In genomic region chr4:3831529-3832150, GRCh38 we compare ENCODE assay signal across 26 cellular contexts.
"Had no signal": no experiment of that assay in that cellular context is flagged by ENCODE, and none has a peak within 500 bp of the region (broad histone marks: within the 10 kb centered on the region; RNA-seq: fewer than 3 reads in every experiment).

No MANE protein-coding gene starts in this region.

- H3K79me2 ChIP-seq: hepatocyte had no signal

- H3K4me1 ChIP-seq: foreskin keratinocyte had no signal

- H3K4me3 Mint-ChIP-seq: naive thymus-derived CD8-positive, alpha-beta T cell; nephron progenitor cell; stimulated activated naive CD8-positive, alpha-beta T cell treated with anti-CD3 and anti-CD28 coated beads, Interleukin-15, amount 100 ng/mL, for 72 hours had no signal

- H3K4me3 ChIP-seq: colonic mucosa, esophagus muscularis mucosa, gastroesophageal sphincter, heart left ventricle, hepatocyte, pancreas, smooth muscle cell, suprapubic skin, transverse colon, upper lobe of right lung, uterus had no signal

- H3K27ac ChIP-seq: colonic mucosa, esophagus muscularis mucosa, foreskin keratinocyte, gastroesophageal sphincter, heart left ventricle, hepatocyte, suprapubic skin, transverse colon, upper lobe of right lung, uterus had no signal

- H3K36me3 ChIP-seq: colonic mucosa, esophagus muscularis mucosa, gastroesophageal sphincter, heart left ventricle, pancreas, suprapubic skin, transverse colon, upper lobe of right lung, uterus had no signal

- H3K36me3 Mint-ChIP-seq: naive thymus-derived CD8-positive, alpha-beta T cell had no signal

- H3K27ac Mint-ChIP-seq: naive thymus-derived CD8-positive, alpha-beta T cell; nephron progenitor cell; stimulated activated naive CD8-positive, alpha-beta T cell treated with anti-CD3 and anti-CD28 coated beads, Interleukin-15, amount 100 ng/mL, for 72 hours had no signal

- H3K4me2 ChIP-seq: hepatocyte, smooth muscle cell had no signal

- H3K9me3 ChIP-seq: colonic mucosa, esophagus muscularis mucosa, gastroesophageal sphincter, heart left ventricle, pancreas, suprapubic skin, transverse colon, upper lobe of right lung, uterus had no signal

- H3K27me3 ChIP-seq: colonic mucosa, foreskin keratinocyte, pancreas, uterus had no signal

- DNase-seq: colonic mucosa; dermis blood vessel endothelial cell; effector memory CD4-positive, alpha-beta T cell; foreskin keratinocyte; left colon; naive thymus-derived CD8-positive, alpha-beta T cell; nephron progenitor cell; occipital lobe; retina; stimulated activated CD4-positive, alpha-beta T cell treated with anti-CD3 and anti-CD28 coated beads, Interleukin-12 subunit alpha, Interleukin-12 subunit beta, amount 100 ng/mL, for 4 hours; stimulated activated CD4-positive, alpha-beta T cell treated with anti-CD3 and anti-CD28 coated beads, Interleukin-1b, Interleukin-23, amount 100 ng/mL, for 48 hours; stimulated activated CD4-positive, alpha-beta T cell treated with anti-CD3 and anti-CD28 coated beads, Interleukin-4, amount 100 ng/mL, for 1 hour; stimulated activated CD8-positive, alpha-beta memory T cell treated with anti-CD3 and anti-CD28 coated beads, Interleukin-4, amount 100 ng/mL, for 48 hours; stimulated activated naive CD4-positive, alpha-beta T cell; stimulated activated naive CD8-positive, alpha-beta T cell treated with anti-CD3 and anti-CD28 coated beads, Interleukin-15, amount 100 ng/mL, for 72 hours; transverse colon; upper lobe of right lung; uterus had no signal

- H3K9me3 Mint-ChIP-seq: naive thymus-derived CD8-positive, alpha-beta T cell; nephron progenitor cell had no signal

- ATAC-seq: foreskin keratinocyte; gastroesophageal sphincter; heart left ventricle; left colon; naive thymus-derived CD8-positive, alpha-beta T cell; pancreas; sciatic nerve; upper lobe of right lung had no signal
